Comparison of ENCODE assay signal across 9 cellular contexts in genomic region chr1:148749335-148749681, GRCh38. TPM values are rescaled to one million over a fixed set of nuclear protein-coding genes. Genes with fewer than 3 reads are reported as not detected.
DNase-seq lines count a peak whose midpoint lies in the region; ATAC-seq lines count a peak whose summit lies in the region.
"Not testable (repeated sequence)": the region's sequence is repeated elsewhere in the genome, so short reads cannot be mapped to it uniquely, and the experiment has no call there.
"Had no signal": no experiment of that assay in that cellular context is flagged by ENCODE, and none has a peak within 500 bp of the region (broad histone marks: within the 10 kb centered on the region; RNA-seq: fewer than 3 reads in every experiment).

No MANE protein-coding gene starts in this region.

- CTCF ChIA-PET in activated CD8-positive, alpha-beta memory T cell treated with anti-CD3 and anti-CD28 coated beads, Interleukin-2, amount 10 ng/mL, durations not matched to agents 7 days and 5 days (lab: Charles Lee): not testable (repeated sequence)

- ATAC-seq in GM18502 (IDR thresholded peaks at IDR 0.05; ENCODE audit: poor library complexity, unreplicated experiment): peak; percentile 87
- ATAC-seq in GM19351 (IDR thresholded peaks at IDR 0.05; ENCODE audit: unreplicated experiment): peak; percentile 91
- ATAC-seq in GM21737 (IDR thresholded peaks at IDR 0.05; ENCODE audit: unreplicated experiment): peak; percentile 88
- ATAC-seq in HG02981 (IDR thresholded peaks at IDR 0.05; ENCODE audit: unreplicated experiment): peak; percentile 87
- peak; percentile 90 for ATAC-seq in HG03460 (IDR thresholded peaks at IDR 0.05; ENCODE audit: unreplicated experiment)
- peak; percentile 95 for ATAC-seq in activated CD8-positive, alpha-beta memory T cell treated with anti-CD3 and anti-CD28 coated beads, Interleukin-2, amount 10 ng/mL, durations not matched to agents 7 days and 5 days
- ATAC-seq in left cardiac atrium: peak; percentile 96 to 97
- peak; percentile 97 for ATAC-seq in stimulated activated effector memory CD8-positive, alpha-beta T cell treated with anti-CD3 and anti-CD28 coated beads, Interleukin-12 subunit alpha, Interleukin-12 subunit beta, amount 100 ng/mL, for 72 hours

- not testable (repeated sequence) for H3K9me3 Mint-ChIP-seq in activated CD8-positive, alpha-beta memory T cell treated with anti-CD3 and anti-CD28 coated beads, Interleukin-2, amount 10 ng/mL, durations not matched to agents 7 days and 5 days (ENCODE audit: low read depth); stimulated activated effector memory CD8-positive, alpha-beta T cell treated with anti-CD3 and anti-CD28 coated beads, Interleukin-12 subunit alpha, Interleukin-12 subunit beta, amount 100 ng/mL, for 72 hours

- not testable (repeated sequence) for H3K36me3 Mint-ChIP-seq in activated CD8-positive, alpha-beta memory T cell treated with anti-CD3 and anti-CD28 coated beads, Interleukin-2, amount 10 ng/mL, durations not matched to agents 7 days and 5 days; stimulated activated effector memory CD8-positive, alpha-beta T cell treated with anti-CD3 and anti-CD28 coated beads, Interleukin-12 subunit alpha, Interleukin-12 subunit beta, amount 100 ng/mL, for 72 hours

- H3K4me3 Mint-ChIP-seq in activated CD8-positive, alpha-beta memory T cell treated with anti-CD3 and anti-CD28 coated beads, Interleukin-2, amount 10 ng/mL, durations not matched to agents 7 days and 5 days; stimulated activated effector memory CD8-positive, alpha-beta T cell treated with anti-CD3 and anti-CD28 coated beads, Interleukin-12 subunit alpha, Interleukin-12 subunit beta, amount 100 ng/mL, for 72 hours: not testable (repeated sequence)

- H3K4me1 Mint-ChIP-seq in activated CD8-positive, alpha-beta memory T cell treated with anti-CD3 and anti-CD28 coated beads, Interleukin-2, amount 10 ng/mL, durations not matched to agents 7 days and 5 days; stimulated activated effector memory CD8-positive, alpha-beta T cell treated with anti-CD3 and anti-CD28 coated beads, Interleukin-12 subunit alpha, Interleukin-12 subunit beta, amount 100 ng/mL, for 72 hours: not testable (repeated sequence)

- not testable (repeated sequence) for H3K27me3 Mint-ChIP-seq in activated CD8-positive, alpha-beta memory T cell treated with anti-CD3 and anti-CD28 coated beads, Interleukin-2, amount 10 ng/mL, durations not matched to agents 7 days and 5 days

- H3K27ac Mint-ChIP-seq in activated CD8-positive, alpha-beta memory T cell treated with anti-CD3 and anti-CD28 coated beads, Interleukin-2, amount 10 ng/mL, durations not matched to agents 7 days and 5 days; stimulated activated effector memory CD8-positive, alpha-beta T cell treated with anti-CD3 and anti-CD28 coated beads, Interleukin-12 subunit alpha, Interleukin-12 subunit beta, amount 100 ng/mL, for 72 hours: not testable (repeated sequence)

- intact Hi-C loops in left cardiac atrium (cut with DNase I): not testable (repeated sequence)

- DNase-seq in activated CD8-positive, alpha-beta memory T cell treated with anti-CD3 and anti-CD28 coated beads, Interleukin-2, amount 10 ng/mL, durations not matched to agents 7 days and 5 days; left cardiac atrium; stimulated activated effector memory CD8-positive, alpha-beta T cell treated with anti-CD3 and anti-CD28 coated beads, Interleukin-12 subunit alpha, Interleukin-12 subunit beta, amount 100 ng/mL, for 72 hours (ENCODE audit: low spot score in 2 of 2): not testable (repeated sequence)

RNA-seq across cellular contexts. Expression of gene NUDT4B, which starts 0.7 kb away (rescaled TPM):
- total RNA-seq in activated CD8-positive, alpha-beta memory T cell treated with anti-CD3 and anti-CD28 coated beads, Interleukin-2, amount 10 ng/mL, durations not matched to agents 7 days and 5 days: under 1 TPM in 1 of 2 experiments, not detected in 1; 0.84 TPM
- total RNA-seq in left cardiac atrium: under 1 TPM in 1 of 2 donors, not detected in 1; 0.74 TPM
- total RNA-seq: H1 had no signal
